ENCODE assay signal across 18 cellular contexts in genomic region chr13:70817571-70817970, GRCh38.
"Had no signal": no experiment of that assay in that cellular context is flagged by ENCODE, and none has a peak within 500 bp of the region (broad histone marks: within the 10 kb centered on the region; RNA-seq: fewer than 3 reads in every experiment).

No MANE protein-coding gene starts in this region.

- H3K36me3 ChIP-seq: prostate gland, thyroid gland had no signal

- H3K27me3 ChIP-seq: thyroid gland had no signal

- H3K4me3 ChIP-seq: coronary artery, lung, prostate gland, thyroid gland had no signal

- H3K4me1 ChIP-seq: prostate gland, thyroid gland had no signal

- DNase-seq: activated B cell treated with CpG ODN at 0.5 μM for 24 hours; activated CD4-positive, alpha-beta T cell treated with anti-CD3 and anti-CD28 coated beads for 36 hours; activated CD4-positive, alpha-beta T cell treated with anti-CD3 and anti-CD28 coated beads, Interleukin-2, amount 50 U/mL, for 48 hours; activated effector memory CD4-positive, alpha-beta T cell treated with Interleukin-2 at 50 U/mL for 16 hours; activated naive CD4-positive, alpha-beta T cell treated with anti-CD3 and anti-CD28 coated beads for 36 hours; activated naive CD8-positive, alpha-beta T cell treated with anti-CD3 and anti-CD28 coated beads, Interleukin-2, amount 10 ng/mL, durations not matched to agents 7 days and 5 days; activated T-cell treated with anti-CD3 and anti-CD28 coated beads, Interleukin-2, amount 50 U/mL, for 72 hours; endodermal cell; kidney; natural killer cell; stimulated activated CD4-positive, alpha-beta T cell treated with anti-CD3 and anti-CD28 coated beads, Interleukin-4, amount 100 ng/mL, for 24 hours; substantia nigra; T-helper 9 cell; thyroid gland had no signal

- H3K9me3 ChIP-seq: prostate gland, thyroid gland had no signal

- H3K27ac ChIP-seq: coronary artery, epithelial cell of prostate, prostate gland, thyroid gland had no signal
